ENCODE assay signal across 24 cellular contexts in the genomic region with DNA sequence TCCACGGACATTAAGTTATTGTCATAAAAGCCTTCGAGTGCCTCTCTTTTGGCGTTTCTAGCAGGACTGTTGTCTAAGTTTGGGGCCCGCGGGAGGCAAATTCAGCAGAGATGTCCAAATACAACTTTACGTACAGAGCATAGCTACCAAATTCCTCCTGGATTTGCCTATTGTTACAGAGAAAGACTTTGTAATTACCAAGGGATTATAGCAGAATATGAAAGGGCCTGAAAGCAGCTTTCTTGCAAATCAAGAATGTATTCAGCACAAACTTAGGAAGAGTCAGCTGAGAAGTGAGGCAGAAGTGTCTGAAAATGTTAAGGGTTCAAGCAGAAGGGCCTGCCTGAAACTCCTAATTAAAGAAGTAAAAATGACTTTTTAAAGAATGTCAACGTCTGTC.
DNase-seq lines count a peak whose midpoint lies in the region; ATAC-seq, FAIRE-seq and TF ChIP-seq lines count a peak whose summit lies in the region.
"Had no signal": no experiment of that assay in that cellular context is flagged by ENCODE, and none has a peak within 500 bp of the region (broad histone marks: within the 10 kb centered on the region; RNA-seq: fewer than 3 reads in every experiment).

No MANE protein-coding gene starts in this region.

- no peak overlapping the region for H3K4me3 Mint-ChIP-seq in naive thymus-derived CD4-positive, alpha-beta T cell
- H3K4me3 Mint-ChIP-seq: B cell; CD4-positive, alpha-beta T cell; CD8-positive, alpha-beta T cell had no signal

- peaks cover 0 to 11% (median 6%) of the 10 kb centered on the region in 11 donors for H3K9me3 Mint-ChIP-seq in naive thymus-derived CD4-positive, alpha-beta T cell
- H3K9me3 Mint-ChIP-seq: CD4-positive, alpha-beta T cell had no signal

- no peaks in the 10 kb centered on the region for H3K23me2 ChIP-seq in H1 (ENCODE audit: low read depth, low read length)

- WGBS in H1 (ENCODE audit: extremely low coverage in 1 of 2, insufficient coverage in 1 of 2, insufficient read length in 1 of 2, insufficient replicate concordance in 2 of 2, low coverage in 1 of 2, low lambda C conversion rate in 2 of 2, missing lambda C conversion rate in 1 of 2), 2 experiments, result 70% methylated on average over 7 of the region's 7 CpGs; no CpG with 5 or more reads in 1 of the 2 experiments
- WGBS in prostate gland, result 58% methylated on average over 7 of the region's 7 CpGs

- H2AK5ac ChIP-seq in H1 (ENCODE audit: low read depth, low read length), result no peak overlapping the region

- H3K9ac ChIP-seq in H1 (replicated peaks in 1 of 4; ENCODE audit: extremely low read depth in 1 of 4, low read depth in 3 of 4, low read length in 3 of 4), result no peak overlapping the region
- H3K9ac ChIP-seq: BLaER1 treated with 17β-estradiol and CSF1 and Interleukin-3, amounts not matched to agents 10 nM and 100 nM had no signal

- no peaks in the 10 kb centered on the region for H3K36me3 ChIP-seq in HAP-1 (replicated peaks)
- H3K36me3 ChIP-seq in H1 (ENCODE audit: control insufficient read depth in 2 of 4, insufficient read depth in 4 of 4, low read length in 3 of 4), result no peaks in the 10 kb centered on the region
- no peaks in the 10 kb centered on the region for H3K36me3 ChIP-seq in neuron (ENCODE audit: insufficient read depth, low read length)
- no peaks in the 10 kb centered on the region for H3K36me3 ChIP-seq in naive thymus-derived CD4-positive, alpha-beta T cell (ENCODE audit: control insufficient read depth in 2 of 3, insufficient read depth in 3 of 3, low read length in 3 of 3)
- no peaks in the 10 kb centered on the region for H3K36me3 ChIP-seq in prostate gland
- H3K36me3 ChIP-seq: BLaER1 treated with 17β-estradiol and CSF1 and Interleukin-3, amounts not matched to agents 10 nM and 100 nM had no signal

- H4K5ac ChIP-seq in H1 (ENCODE audit: insufficient read length, low read depth, low read length), result no peak overlapping the region

- in situ Hi-C loops in HAP-1 (cut with MboI; ENCODE audit: low sequenced_read_pairs), result no loop called here

- no peak overlapping the region for H3K23ac ChIP-seq in H1 (ENCODE audit: insufficient read length)

- no peaks in the 10 kb centered on the region for H3K4me1 Mint-ChIP-seq in naive thymus-derived CD4-positive, alpha-beta T cell
- H3K4me1 Mint-ChIP-seq: B cell had no signal

- DNase-seq in HAP-1 (ENCODE audit: low spot score in 2 of 2) (peak; percentile 67 to 97), H1 (ENCODE audit: low read depth in 1 of 2, low spot score in 2 of 2) (no peak), SW480 (ENCODE audit: low spot score) (no peak), prostate gland (ENCODE audit: low spot score) (no peak)
- no peak for DNase-seq in naive thymus-derived CD4-positive, alpha-beta T cell
- DNase-seq: AML-193; Caco-2; Calu3; CD4-positive, alpha-beta T cell; CD8-positive, alpha-beta T cell; DMS79; DND-41; EL; GDM1 had no signal

- H3K36me3 Mint-ChIP-seq in naive thymus-derived CD4-positive, alpha-beta T cell, result no peaks in the 10 kb centered on the region
- H3K36me3 Mint-ChIP-seq: CD8-positive, alpha-beta T cell had no signal

- H4K20me1 ChIP-seq in H1 (replicated peaks in 1 of 2; ENCODE audit: control insufficient read depth in 1 of 2, insufficient read depth in 2 of 2, low read length in 2 of 2), result no peaks in the 10 kb centered on the region
- H4K20me1 ChIP-seq: BLaER1 treated with 17β-estradiol and CSF1 and Interleukin-3, amounts not matched to agents 10 nM and 100 nM had no signal

- TF ChIP-seq POLR2A in H1 (IDR thresholded peaks at IDR 0.05; ENCODE audit: control extremely low read depth in 1 of 2, low read depth in 2 of 2, low read length in 2 of 2) (no peak), prostate gland (IDR thresholded peaks at IDR 0.05) (no peak)

- H4K8ac ChIP-seq in H1 (ENCODE audit: extremely low read depth, insufficient read depth, low read length), result no peak overlapping the region

- H2AFZ ChIP-seq in H1 (ENCODE audit: low read length) (0 out of 2 replicates have a peak overlapping the region, but pooled peaks have one; percentile 29), neuron (ENCODE audit: low read depth, low read length) (peak overlapping the region; percentile 80)

- H4K91ac ChIP-seq in H1 (replicated peaks; ENCODE audit: insufficient read length, low read length), result no peak overlapping the region

- intact Hi-C loops in naive thymus-derived CD4-positive, alpha-beta T cell (cut with micrococcal nuclease), result no loop called here
- intact Hi-C loops in prostate gland (cut with DNase I), result no loop called here

- H3K4me3 ChIP-seq in HAP-1 (no peak overlapping the region), H1 (ENCODE audit: extremely low read depth in 1 of 4, insufficient read depth in 2 of 4, low read depth in 3 of 4, low read length in 4 of 4) (no peak overlapping the region), neuron (ENCODE audit: low read length) (no peak overlapping the region), prostate gland (no peak overlapping the region)
- no peak overlapping the region for H3K4me3 ChIP-seq in naive thymus-derived CD4-positive, alpha-beta T cell (ENCODE audit: low read length)
- H3K4me3 ChIP-seq: A549; BLaER1 treated with 17β-estradiol and CSF1 and Interleukin-3, amounts not matched to agents 10 nM and 100 nM; GM12878 had no signal

- ATAC-seq in naive thymus-derived CD4-positive, alpha-beta T cell, result no peak
- ATAC-seq: A549; CD8-positive, alpha-beta T cell; GM12878 had no signal

- H2BK12ac ChIP-seq in H1 (ENCODE audit: low read depth, low read length), result no peak overlapping the region

- no peak overlapping the region for H3K27ac Mint-ChIP-seq in naive thymus-derived CD4-positive, alpha-beta T cell
- H3K27ac Mint-ChIP-seq: B cell; CD4-positive, alpha-beta T cell; CD8-positive, alpha-beta T cell had no signal

- TF ChIP-seq EP300 in H1 (IDR thresholded peaks at IDR 0.05; ENCODE audit: borderline replicate concordance in 1 of 2, low read depth in 2 of 2, low read length in 2 of 2), result no peak

- TF ChIP-seq CTCF in H1 (IDR thresholded peaks at IDR 0.05; ENCODE audit: control extremely low read depth in 1 of 3, insufficient read depth in 1 of 3, low read depth in 1 of 3, low read length in 3 of 3) (no peak), prostate gland (IDR thresholded peaks at IDR 0.05) (no peak)

- H3K4ac ChIP-seq in H1 (replicated peaks; ENCODE audit: insufficient read length, low read depth, low read length), result no peak overlapping the region

- peaks cover 0 to 4% (median 0%) of the 10 kb centered on the region in 5 donors for H3K27me3 Mint-ChIP-seq in naive thymus-derived CD4-positive, alpha-beta T cell
- H3K27me3 Mint-ChIP-seq: B cell; CD4-positive, alpha-beta T cell had no signal

- no peak overlapping the region for H2BK15ac ChIP-seq in H1 (ENCODE audit: low read length)

- no peak overlapping the region for H2BK120ac ChIP-seq in H1 (replicated peaks; ENCODE audit: low read depth, low read length)

- POLR2A ChIA-PET in H1 (lab: Charles Lee; ENCODE audit: partially characterized antibody), result no interaction called here
- POLR2A ChIA-PET in naive thymus-derived CD4-positive, alpha-beta T cell (lab: Charles Lee), result no interaction called here

- H3K27ac ChIP-seq in H1 (ENCODE audit: low read depth, low read length) (no peak overlapping the region), prostate gland (no peak overlapping the region)
- H3K27ac ChIP-seq in naive thymus-derived CD4-positive, alpha-beta T cell (ENCODE audit: low read depth, low read length), result no peak overlapping the region
- H3K27ac ChIP-seq: 22Rv1; A549; BLaER1 treated with 17β-estradiol and CSF1 and Interleukin-3, amounts not matched to agents 10 nM and 100 nM; C4-2B had no signal

- H3K4me1 ChIP-seq in HAP-1 (peaks cover 41% of the 10 kb centered on the region), H1 (replicated peaks in 1 of 4; ENCODE audit: control insufficient read depth in 3 of 4, insufficient read depth in 4 of 4, low read length in 3 of 4) (peaks cover 0 to 5% (median 1%) of the 10 kb centered on the region in 4 experiments; a peak in 2 of 7 replicates), neuron (ENCODE audit: insufficient read depth, low read length) (peaks cover 15% of the 10 kb centered on the region), prostate gland (replicated peaks) (no peaks in the 10 kb centered on the region)
- H3K4me1 ChIP-seq in naive thymus-derived CD4-positive, alpha-beta T cell (ENCODE audit: control insufficient read depth in 2 of 2, insufficient read depth in 2 of 2, low read length in 2 of 2), result no peaks in the 10 kb centered on the region
- H3K4me1 ChIP-seq: A549; BLaER1 treated with 17β-estradiol and CSF1 and Interleukin-3, amounts not matched to agents 10 nM and 100 nM; Caco-2 had no signal

- TF ChIP-seq RAD21 in H1 (IDR thresholded peaks at IDR 0.05 in 1 of 2, conservative IDR thresholded peaks at IDR 0.05 in 1 of 2; ENCODE audit: low read depth in 2 of 2, low read length in 2 of 2), result no peak

- no peak overlapping the region for H2BK20ac ChIP-seq in H1 (ENCODE audit: low read length)

- no peak overlapping the region for H3K14ac ChIP-seq in H1 (ENCODE audit: insufficient read length)

- H3K79me1 ChIP-seq in H1 (ENCODE audit: low read depth, low read length), result no peaks in the 10 kb centered on the region

- CTCF ChIA-PET in H1 (lab: Charles Lee; ENCODE audit: partially characterized antibody), result interaction anchor here (0.6 to 1.2 kb wide), 2 partner anchors 339 to 525 kb away, joined by 3 to 5 read pairs; no protein-coding TSS in a partner anchor
- CTCF ChIA-PET in naive thymus-derived CD4-positive, alpha-beta T cell (lab: Charles Lee), result no interaction called here

- H3K27me3 ChIP-seq in HAP-1 (ENCODE audit: low read depth), result no peaks in the 10 kb centered on the region
- H3K27me3 ChIP-seq in H1 (replicated peaks in 1 of 4; ENCODE audit: control insufficient read depth in 3 of 4, extremely low read depth in 1 of 4, insufficient read depth in 3 of 4, low read length in 3 of 4), result no peaks in the 10 kb centered on the region
- no peaks in the 10 kb centered on the region for H3K27me3 ChIP-seq in neuron (ENCODE audit: insufficient read depth, low read length)
- no peaks in the 10 kb centered on the region for H3K27me3 ChIP-seq in naive thymus-derived CD4-positive, alpha-beta T cell (ENCODE audit: control insufficient read depth in 2 of 2, insufficient read depth in 2 of 2, low read length in 2 of 2)
- no peaks in the 10 kb centered on the region for H3K27me3 ChIP-seq in prostate gland (replicated peaks; ENCODE audit: insufficient read depth)
- H3K27me3 ChIP-seq: BLaER1 treated with 17β-estradiol and CSF1 and Interleukin-3, amounts not matched to agents 10 nM and 100 nM had no signal

- no peak overlapping the region for H3K18ac ChIP-seq in H1 (ENCODE audit: extremely low read depth, low read length)

- H3K79me2 ChIP-seq in H1 (ENCODE audit: control insufficient read depth in 1 of 2, insufficient read depth in 2 of 2, low read length in 2 of 2), result no peaks in the 10 kb centered on the region

- no peaks in the 10 kb centered on the region for H3K9me3 ChIP-seq in HAP-1
- H3K9me3 ChIP-seq in H1 (ENCODE audit: insufficient read depth in 2 of 2, low read depth in 1 of 2, low read length in 1 of 2), result no peaks in the 10 kb centered on the region; a peak in 1 of 4 replicates
- H3K9me3 ChIP-seq in neuron (ENCODE audit: low read length), result no peaks in the 10 kb centered on the region
- H3K9me3 ChIP-seq in naive thymus-derived CD4-positive, alpha-beta T cell (ENCODE audit: control insufficient read depth in 2 of 3, low read length in 3 of 3), result peaks cover 0 to 5% (median 0%) of the 10 kb centered on the region in 3 experiments
- no peaks in the 10 kb centered on the region for H3K9me3 ChIP-seq in prostate gland
- H3K9me3 ChIP-seq: A549, Caco-2 had no signal

- FAIRE-seq in H1 (lab: Jason Lieb, UNC), result no peak
- FAIRE-seq: A549, D721Med, GM12878, GM12892, GM18507 had no signal

- no peak overlapping the region for H3K4me2 ChIP-seq in H1 (ENCODE audit: insufficient read depth in 1 of 2, low read depth in 2 of 2, low read length in 2 of 2)
- H3K4me2 ChIP-seq: A549; BLaER1 treated with 17β-estradiol and CSF1 and Interleukin-3, amounts not matched to agents 10 nM and 100 nM had no signal

- H3K56ac ChIP-seq in H1 (replicated peaks; ENCODE audit: insufficient read length, low read depth, low read length), result no peak overlapping the region

- no peak overlapping the region for H2BK5ac ChIP-seq in H1 (ENCODE audit: low read depth, low read length)

Comparison
In these comparisons a context has a peak if more than half of its experiments do, and no peak if none do; other contexts are left out.
1. DNase-seq: peak in HAP-1 (2 of 2); none in H1 (0 of 2), naive thymus-derived CD4-positive, alpha-beta T cell (0 of 9), SW480 (single experiment) and prostate gland (single experiment).